In the genomic region with DNA sequence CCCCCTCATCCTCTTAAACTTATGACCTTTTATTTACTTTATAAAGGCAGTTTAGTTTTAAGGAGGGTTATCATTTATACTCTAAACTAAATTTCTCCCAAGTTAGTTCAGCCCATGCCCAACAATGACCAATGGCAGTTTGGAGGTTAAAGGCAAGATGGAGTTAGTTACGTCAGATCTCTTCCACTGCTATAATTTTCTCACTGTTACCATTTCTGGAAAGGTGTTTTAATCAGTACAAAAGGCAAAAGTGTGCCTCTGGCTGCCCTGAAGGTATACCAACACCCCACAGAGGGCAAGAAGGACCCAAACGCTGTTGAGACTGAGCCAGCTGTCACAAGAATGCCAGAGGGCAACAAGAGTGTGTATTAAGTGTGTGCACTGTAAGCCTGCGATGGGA, we compare ENCODE assay signal across 1 cellular context.
TF ChIP-seq lines count a peak whose summit lies in the region.

No MANE protein-coding gene starts in this region.

TF ChIP-seq in K562, 482 proteins besides CTCF, POLR2A, EP300 and RAD21 (continued from another document and continues in another):
- TF ChIP-seq MLLT1 (IDR thresholded peaks at IDR 0.05) (no peak), ETV5 (CRISPR knock-in tag; IDR thresholded peaks at IDR 0.05; ENCODE audit: low read depth) (no peak), TSC22D4 (tag; IDR thresholded peaks at IDR 0.05) (no peak), ZNF695 (CRISPR knock-in tag; IDR thresholded peaks at IDR 0.05) (peak; percentile 75; the same call in 1 of the 2 replicates), ZNF76 (CRISPR knock-in tag; IDR thresholded peaks at IDR 0.05; ENCODE audit: borderline replicate concordance) (peak; percentile 92), NFXL1 (CRISPR knock-in tag; IDR thresholded peaks at IDR 0.05) (peak; percentile 90), ZBTB12 (CRISPR knock-in tag; IDR thresholded peaks at IDR 0.05) (peak; percentile 79), ZNF586 (CRISPR knock-in tag; conservative IDR thresholded peaks at IDR 0.05) (peak; percentile 61; the same call in 1 of the 2 replicates), CHD4 (IDR thresholded peaks at IDR 0.05; ENCODE audit: insufficient read depth, insufficient replicate concordance, low read depth, low read length, poor library complexity, severe bottlenecking) (no peak), MAFG (tag; conservative IDR thresholded peaks at IDR 0.05) (0 out of 2 replicates have a peak, but pooled peaks have one; percentile 21), ZNF197 (CRISPR knock-in tag; IDR thresholded peaks at IDR 0.05; ENCODE audit: low read depth) (peak; percentile 64; the same call in 1 of the 2 replicates), ZNF324 (CRISPR knock-in tag; IDR thresholded peaks at IDR 0.05) (peak; percentile 79), GTF2A2 (tag; IDR thresholded peaks at IDR 0.05) (peak; percentile 90), HNRNPUL1 (IDR thresholded peaks at IDR 0.05; ENCODE audit: low read length) (no peak), NCOA4 (IDR thresholded peaks at IDR 0.05; ENCODE audit: partially characterized antibody) (no peak), DIDO1 (tag; IDR thresholded peaks at IDR 0.05; ENCODE audit: low read depth) (peak; percentile 69), ELK3 (CRISPR knock-in tag; IDR thresholded peaks at IDR 0.05) (peak; percentile 92), POLR2AphosphoS2 (IDR thresholded peaks at IDR 0.05; ENCODE audit: low read length) (no peak), SNRNP70 (optimal IDR thresholded peaks at IDR 0.05; ENCODE audit: low read depth, low read length) (no peak), TEAD1 (CRISPR knock-in tag; IDR thresholded peaks at IDR 0.05) (peak in 1 of 2 experiments; percentile 95; a peak in 2 of 4 replicates), TCFL5 (CRISPR knock-in tag; conservative IDR thresholded peaks at IDR 0.05) (peak; percentile 77), PTRF (tag; IDR thresholded peaks at IDR 0.05) (peak; percentile 91), CREB1 (IDR thresholded peaks at IDR 0.05) (no peak), CREB1 (CRISPR knock-in tag; IDR thresholded peaks at IDR 0.05) (no peak), GATAD2B (IDR thresholded peaks at IDR 0.05; ENCODE audit: borderline replicate concordance) (no peak), SETDB1 (IDR thresholded peaks at IDR 0.05; ENCODE audit: low read length) (no peak), CREM (IDR thresholded peaks at IDR 0.05; ENCODE audit: low read depth) (no peak), SIN3B (IDR thresholded peaks at IDR 0.05; ENCODE audit: low read depth) (no peak), FOXK2 (conservative IDR thresholded peaks at IDR 0.05 in 1 of 2, IDR thresholded peaks at IDR 0.05 in 1 of 2; ENCODE audit: low read depth in 2 of 2) (no peak), BCOR (IDR thresholded peaks at IDR 0.05) (no peak), BHLHE40 (IDR thresholded peaks at IDR 0.05; ENCODE audit: low read length) (no peak), ZKSCAN3 (CRISPR knock-in tag; IDR thresholded peaks at IDR 0.05) (peak; percentile 58; the same call in 1 of the 2 replicates), CXXC5 (CRISPR knock-in tag; IDR thresholded peaks at IDR 0.05) (peak; percentile 91), SAP30 (IDR thresholded peaks at IDR 0.05; ENCODE audit: borderline replicate concordance, insufficient read depth, low read depth, low read length, poor library complexity, severe bottlenecking) (no peak), ZMIZ1 (IDR thresholded peaks at IDR 0.05; ENCODE audit: low read depth in 2 of 2, low read length in 2 of 2) (no peak), IFI16 (CRISPR knock-in tag; IDR thresholded peaks at IDR 0.05) (peak; percentile 89), ZNF232 (CRISPR knock-in tag; IDR thresholded peaks at IDR 0.05) (no peak), SNIP1 (IDR thresholded peaks at IDR 0.05; ENCODE audit: low read depth) (no peak), MYC (IDR thresholded peaks at IDR 0.05; ENCODE audit: low read depth, low read length) (no peak), MYC (CRISPR knock-in tag; IDR thresholded peaks at IDR 0.05; ENCODE audit: borderline replicate concordance, low read depth) (peak; percentile 91; the same call in 1 of the 2 replicates), ZNF165 (CRISPR knock-in tag; IDR thresholded peaks at IDR 0.05; ENCODE audit: borderline replicate concordance) (no peak), GATAD2A (IDR thresholded peaks at IDR 0.05) (no peak), RBM34 (IDR thresholded peaks at IDR 0.05; ENCODE audit: borderline replicate concordance, insufficient read depth, low read length) (no peak), RBM25 (IDR thresholded peaks at IDR 0.05; ENCODE audit: low read depth, low read length, severe bottlenecking) (no peak), ZNF589 (CRISPR knock-in tag; IDR thresholded peaks at IDR 0.05; ENCODE audit: low read depth) (peak; percentile 92), NKRF (IDR thresholded peaks at IDR 0.05; ENCODE audit: borderline replicate concordance) (no peak), ZFX (CRISPR knock-in tag; IDR thresholded peaks at IDR 0.05) (no peak), SRSF3 (IDR thresholded peaks at IDR 0.05; ENCODE audit: insufficient read depth, low read length) (no peak), ZNF644 (tag; IDR thresholded peaks at IDR 0.05; ENCODE audit: low read depth) (0 out of 2 replicates have a peak, but pooled peaks have one; percentile 52), ZNF668 (CRISPR knock-in tag; IDR thresholded peaks at IDR 0.05) (peak; percentile 97), SMARCC2 (IDR thresholded peaks at IDR 0.05; ENCODE audit: low read depth) (no peak)
- TF ChIP-seq, protein P1, sequence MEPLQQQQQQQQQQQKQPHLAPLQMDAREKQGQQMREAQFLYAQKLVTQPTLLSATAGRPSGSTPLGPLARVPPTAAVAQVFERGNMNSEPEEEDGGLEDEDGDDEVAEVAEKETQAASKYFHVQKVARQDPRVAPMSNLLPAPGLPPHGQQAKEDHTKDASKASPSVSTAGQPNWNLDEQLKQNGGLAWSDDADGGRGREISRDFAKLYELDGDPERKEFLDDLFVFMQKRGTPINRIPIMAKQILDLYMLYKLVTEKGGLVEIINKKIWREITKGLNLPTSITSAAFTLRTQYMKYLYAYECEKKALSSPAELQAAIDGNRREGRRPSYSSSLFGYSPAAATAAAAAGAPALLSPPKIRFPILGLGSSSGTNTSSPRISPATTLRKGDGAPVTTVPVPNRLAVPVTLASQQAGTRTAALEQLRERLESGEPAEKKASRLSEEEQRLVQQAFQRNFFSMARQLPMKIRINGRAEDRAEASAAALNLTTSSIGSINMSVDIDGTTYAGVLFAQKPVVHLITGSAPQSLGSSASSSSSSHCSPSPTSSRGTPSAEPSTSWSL (CRISPR knock-in tag; IDR thresholded peaks at IDR 0.05; ENCODE audit: borderline replicate concordance) = peak; percentile 92; the same call in 1 of the 2 replicates
- TF ChIP-seq, protein P2, sequence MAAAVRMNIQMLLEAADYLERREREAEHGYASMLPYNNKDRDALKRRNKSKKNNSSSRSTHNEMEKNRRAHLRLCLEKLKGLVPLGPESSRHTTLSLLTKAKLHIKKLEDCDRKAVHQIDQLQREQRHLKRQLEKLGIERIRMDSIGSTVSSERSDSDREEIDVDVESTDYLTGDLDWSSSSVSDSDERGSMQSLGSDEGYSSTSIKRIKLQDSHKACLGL (CRISPR knock-in tag; IDR thresholded peaks at IDR 0.05; ENCODE audit: borderline replicate concordance, poor library complexity, severe bottlenecking) = peak; percentile 46
- TF ChIP-seq, protein P3, sequence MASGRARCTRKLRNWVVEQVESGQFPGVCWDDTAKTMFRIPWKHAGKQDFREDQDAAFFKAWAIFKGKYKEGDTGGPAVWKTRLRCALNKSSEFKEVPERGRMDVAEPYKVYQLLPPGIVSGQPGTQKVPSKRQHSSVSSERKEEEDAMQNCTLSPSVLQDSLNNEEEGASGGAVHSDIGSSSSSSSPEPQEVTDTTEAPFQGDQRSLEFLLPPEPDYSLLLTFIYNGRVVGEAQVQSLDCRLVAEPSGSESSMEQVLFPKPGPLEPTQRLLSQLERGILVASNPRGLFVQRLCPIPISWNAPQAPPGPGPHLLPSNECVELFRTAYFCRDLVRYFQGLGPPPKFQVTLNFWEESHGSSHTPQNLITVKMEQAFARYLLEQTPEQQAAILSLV (tag; IDR thresholded peaks at IDR 0.05) = peak; percentile 94
- TF ChIP-seq, protein P4, sequence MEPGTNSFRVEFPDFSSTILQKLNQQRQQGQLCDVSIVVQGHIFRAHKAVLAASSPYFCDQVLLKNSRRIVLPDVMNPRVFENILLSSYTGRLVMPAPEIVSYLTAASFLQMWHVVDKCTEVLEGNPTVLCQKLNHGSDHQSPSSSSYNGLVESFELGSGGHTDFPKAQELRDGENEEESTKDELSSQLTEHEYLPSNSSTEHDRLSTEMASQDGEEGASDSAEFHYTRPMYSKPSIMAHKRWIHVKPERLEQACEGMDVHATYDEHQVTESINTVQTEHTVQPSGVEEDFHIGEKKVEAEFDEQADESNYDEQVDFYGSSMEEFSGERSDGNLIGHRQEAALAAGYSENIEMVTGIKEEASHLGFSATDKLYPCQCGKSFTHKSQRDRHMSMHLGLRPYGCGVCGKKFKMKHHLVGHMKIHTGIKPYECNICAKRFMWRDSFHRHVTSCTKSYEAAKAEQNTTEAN (CRISPR knock-in tag; IDR thresholded peaks at IDR 0.05) = no peak
- TF ChIP-seq, protein P5, sequence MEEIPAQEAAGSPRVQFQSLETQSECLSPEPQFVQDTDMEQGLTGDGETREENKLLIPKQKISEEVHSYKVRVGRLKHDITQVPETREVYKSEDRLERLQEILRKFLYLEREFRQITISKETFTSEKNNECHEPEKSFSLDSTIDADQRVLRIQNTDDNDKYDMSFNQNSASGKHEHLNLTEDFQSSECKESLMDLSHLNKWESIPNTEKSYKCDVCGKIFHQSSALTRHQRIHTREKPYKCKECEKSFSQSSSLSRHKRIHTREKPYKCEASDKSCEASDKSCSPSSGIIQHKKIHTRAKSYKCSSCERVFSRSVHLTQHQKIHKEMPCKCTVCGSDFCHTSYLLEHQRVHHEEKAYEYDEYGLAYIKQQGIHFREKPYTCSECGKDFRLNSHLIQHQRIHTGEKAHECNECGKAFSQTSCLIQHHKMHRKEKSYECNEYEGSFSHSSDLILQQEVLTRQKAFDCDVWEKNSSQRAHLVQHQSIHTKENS (CRISPR knock-in tag; IDR thresholded peaks at IDR 0.05) = no peak
